8 cellular contexts compared by ENCODE assay signal in genomic region chr9:85940275-85940831, GRCh38. TPM values are rescaled to one million over a fixed set of nuclear protein-coding genes. Genes with fewer than 3 reads are reported as not detected.
A peak's percentile ranks its signal among the peaks of the same experiment; 100 is the strongest.
DNase-seq lines count a peak whose midpoint lies in the region; ATAC-seq and TF ChIP-seq lines count a peak whose summit lies in the region.

No MANE protein-coding gene starts in this region.

- peak overlapping the region; percentile 94 for H3K27ac ChIP-seq in CD4-positive, CD25-positive, alpha-beta regulatory T cell (ENCODE audit: insufficient read depth, low read length, poor library complexity, severe bottlenecking)

- intact Hi-C loops in posterior cingulate gyrus (cut with DNase I): no loop called here

- peak overlapping the region; percentile 94 to 97 (median 95) for H3K27ac Mint-ChIP-seq in CD4-positive, CD25-positive, alpha-beta regulatory T cell
- H3K27ac Mint-ChIP-seq in naive thymus-derived CD8-positive, alpha-beta T cell: peak overlapping the region in 9 of 10 donors; percentile 91 to 99 (median 97)

- DNase-seq in CD4-positive, CD25-positive, alpha-beta regulatory T cell: no peak
- DNase-seq in Jurkat, Clone E6-1 (ENCODE audit: low read depth, low spot score): no peak
- DNase-seq in cardiac fibroblast (ENCODE audit: low read depth in 2 of 2) (peak in 1 of 2 donors; percentile 5), HT-29 (ENCODE audit: low spot score) (no peak), NCI-H82 treated with DMSO at 0.1 percent for 48 hours (lab: John Stamatoyannopoulos, UW; ENCODE audit: unreplicated experiment) (no peak), posterior cingulate gyrus (no peak)
- DNase-seq in naive thymus-derived CD8-positive, alpha-beta T cell: no peak

- H3K9me3 Mint-ChIP-seq in CD4-positive, CD25-positive, alpha-beta regulatory T cell: no peaks in the 10 kb centered on the region
- no peaks in the 10 kb centered on the region for H3K9me3 Mint-ChIP-seq in naive thymus-derived CD8-positive, alpha-beta T cell

- peak overlapping the region; percentile 87 for H3K4me3 ChIP-seq in CD4-positive, CD25-positive, alpha-beta regulatory T cell (ENCODE audit: low read depth, low read length)
- peak overlapping the region; percentile 49 for H3K4me3 ChIP-seq in Jurkat, Clone E6-1 (ENCODE audit: low read length)
- H3K4me3 ChIP-seq in cardiac fibroblast (replicated peaks in 1 of 2; ENCODE audit: low read depth in 2 of 2, low read length in 2 of 2): peak overlapping the region; percentile 46 to 55

- H3K4me3 Mint-ChIP-seq in CD4-positive, CD25-positive, alpha-beta regulatory T cell: peak overlapping the region in 3 of 4 donors; percentile 76 to 90 (median 87)
- H3K4me3 Mint-ChIP-seq in naive thymus-derived CD8-positive, alpha-beta T cell: peak overlapping the region in 9 of 10 donors; percentile 80 to 92 (median 89)

- no peak for ATAC-seq in CD4-positive, CD25-positive, alpha-beta regulatory T cell (ENCODE audit: low read depth in 2 of 2)
- ATAC-seq in naive thymus-derived CD8-positive, alpha-beta T cell: no peak
- ATAC-seq in GM21717 (IDR thresholded peaks at IDR 0.05; ENCODE audit: unreplicated experiment): no peak

- H3K9me3 ChIP-seq in CD4-positive, CD25-positive, alpha-beta regulatory T cell (ENCODE audit: control insufficient read depth in 2 of 2, low read length in 2 of 2): no peaks in the 10 kb centered on the region

- peaks cover 31% of the 10 kb centered on the region for H3K4me1 ChIP-seq in CD4-positive, CD25-positive, alpha-beta regulatory T cell (ENCODE audit: control insufficient read depth, insufficient read depth, low read length, poor library complexity, severe bottlenecking)

- POLR2A ChIA-PET in naive thymus-derived CD8-positive, alpha-beta T cell (lab: Charles Lee): interaction anchor here (0.7 to 1.2 kb wide), 4 partner anchors 81 to 1960 kb away, joined by 3 read pairs; partner anchors contain the start of genes ISCA1 and RMI1

- no peaks in the 10 kb centered on the region for H3K27me3 ChIP-seq in CD4-positive, CD25-positive, alpha-beta regulatory T cell (ENCODE audit: control insufficient read depth, insufficient read depth, low read length)

- peaks cover 12% of the 10 kb centered on the region for H3K36me3 ChIP-seq in CD4-positive, CD25-positive, alpha-beta regulatory T cell (ENCODE audit: control insufficient read depth, insufficient read depth, low read length)

- H3K4me1 Mint-ChIP-seq in CD4-positive, CD25-positive, alpha-beta regulatory T cell: peaks cover 0 to 15% (median 8%) of the 10 kb centered on the region in 4 donors
- H3K4me1 Mint-ChIP-seq in naive thymus-derived CD8-positive, alpha-beta T cell: peaks cover 7 to 12% (median 8%) of the 10 kb centered on the region in 4 donors

- no peak for TF ChIP-seq CTCF in cardiac fibroblast (IDR thresholded peaks at IDR 0.05; ENCODE audit: low read depth, low read length)

- peaks cover 10% of the 10 kb centered on the region for H3K36me3 Mint-ChIP-seq in CD4-positive, CD25-positive, alpha-beta regulatory T cell
- H3K36me3 Mint-ChIP-seq in naive thymus-derived CD8-positive, alpha-beta T cell: peaks cover 0 to 12% (median 6%) of the 10 kb centered on the region in 3 donors

- no peaks in the 10 kb centered on the region for H3K27me3 Mint-ChIP-seq in CD4-positive, CD25-positive, alpha-beta regulatory T cell
- H3K27me3 Mint-ChIP-seq in naive thymus-derived CD8-positive, alpha-beta T cell: no peaks in the 10 kb centered on the region

RNA-seq across cellular contexts. Expression of gene NAA35, which starts 0.6 kb away (rescaled TPM):
- 21.6 TPM for total RNA-seq in CD4-positive, CD25-positive, alpha-beta regulatory T cell
- 10 to 100 TPM; 12.3 to 18.3 (median 14.4) TPM for polyA plus RNA-seq in CD4-positive, CD25-positive, alpha-beta regulatory T cell
- 23.3 TPM for polyA plus RNA-seq in Jurkat, Clone E6-1 (2012; ENCODE audit: insufficient read depth, insufficient read length)
- total RNA-seq in naive thymus-derived CD8-positive, alpha-beta T cell: 10 to 100 TPM; 29.5 to 32.3 TPM
- polyA plus RNA-seq in naive thymus-derived CD8-positive, alpha-beta T cell: 10 to 100 TPM; 15.0 to 16.3 (median 15.6) TPM
- total RNA-seq in HT-29 (2014; rRNA removed; shearing (Covaris generic)): 16.6 and 18.7 TPM in 2 replicates
